ENCODE assay signal across 12 cellular contexts in genomic region chr15:61764981-61765380, GRCh38.
"Had no signal": no experiment of that assay in that cellular context is flagged by ENCODE, and none has a peak within 500 bp of the region (broad histone marks: within the 10 kb centered on the region; RNA-seq: fewer than 3 reads in every experiment).

No MANE protein-coding gene starts in this region.

- H3K9me3 Mint-ChIP-seq: activated naive CD4-positive, alpha-beta T cell treated with anti-CD3 and anti-CD28 coated beads for 36 hours; activated T-helper 1 cell treated with anti-CD3 and anti-CD28 coated beads, Interleukin-12 subunit alpha, Interleukin-12 subunit beta, Interleukin-2, Interleukin-4 antibody, amounts not matched to agents 30 ng/mL and 10 ng/mL and 1 ng/mL, durations not matched to agents 14 hours and 24 hours and 36 hours had no signal

- H3K36me3 ChIP-seq: colonic mucosa, suprapubic skin had no signal

- H3K4me1 ChIP-seq: colonic mucosa, suprapubic skin had no signal

- H3K4me3 ChIP-seq: colonic mucosa, hepatocyte, suprapubic skin had no signal

- H3K9me3 ChIP-seq: colonic mucosa, suprapubic skin had no signal

- H2AFZ ChIP-seq: hepatocyte had no signal

- H3K27me3 ChIP-seq: colonic mucosa, hepatocyte, suprapubic skin had no signal

- H3K36me3 Mint-ChIP-seq: type B pancreatic cell had no signal

- H3K27ac Mint-ChIP-seq: activated naive CD4-positive, alpha-beta T cell treated with anti-CD3 and anti-CD28 coated beads for 36 hours; activated T-helper 1 cell treated with anti-CD3 and anti-CD28 coated beads, Interleukin-12 subunit alpha, Interleukin-12 subunit beta, Interleukin-2, Interleukin-4 antibody, amounts not matched to agents 30 ng/mL and 10 ng/mL and 1 ng/mL, durations not matched to agents 14 hours and 24 hours and 36 hours; type B pancreatic cell had no signal

- ATAC-seq: SK-N-SH treated with all-trans-retinoic acid at 6 μM for 48 hours had no signal

- H3K4me3 Mint-ChIP-seq: activated naive CD4-positive, alpha-beta T cell treated with anti-CD3 and anti-CD28 coated beads for 36 hours; activated T-helper 1 cell treated with anti-CD3 and anti-CD28 coated beads, Interleukin-12 subunit alpha, Interleukin-12 subunit beta, Interleukin-2, Interleukin-4 antibody, amounts not matched to agents 30 ng/mL and 10 ng/mL and 1 ng/mL, durations not matched to agents 14 hours and 24 hours and 36 hours; type B pancreatic cell had no signal

- H3K4me2 ChIP-seq: hepatocyte had no signal

- DNase-seq: activated CD4-positive, CD25-positive, alpha-beta regulatory T cell treated with anti-CD3 and anti-CD28 coated beads, Interleukin-2, amount 50 U/mL, for 72 hours; activated naive CD4-positive, alpha-beta T cell treated with anti-CD3 and anti-CD28 coated beads for 36 hours; colonic mucosa; small intestine; stimulated activated CD4-positive, alpha-beta T cell treated with anti-CD3 and anti-CD28 coated beads, Interleukin-4, amount 100 ng/mL, for 24 hours; stimulated activated naive CD4-positive, alpha-beta T cell treated with Interleukin-2 at 50 U/mL for 16 hours; T-helper 1 cell had no signal

- H3K27ac ChIP-seq: colonic mucosa, hepatocyte, suprapubic skin had no signal

- H3K79me2 ChIP-seq: hepatocyte had no signal
